In genomic region chr11:95324826-95325225, GRCh38 we compare ENCODE assay signal across 29 cellular contexts.
"Had no signal": no experiment of that assay in that cellular context is flagged by ENCODE, and none has a peak within 500 bp of the region (broad histone marks: within the 10 kb centered on the region; RNA-seq: fewer than 3 reads in every experiment).

No MANE protein-coding gene starts in this region.

- H3K4me3 ChIP-seq: ascending aorta, ovary, right lobe of liver, stomach, thyroid gland, upper lobe of right lung had no signal

- H3K4me1 Mint-ChIP-seq: immature natural killer cell had no signal

- DNase-seq: activated CD4-positive, alpha-beta T cell treated with anti-CD3 and anti-CD28 coated beads for 48 hours; activated CD4-positive, alpha-beta T cell treated with anti-CD3 and anti-CD28 coated beads, Interleukin-2, amount 50 U/mL, for 48 hours; activated naive CD4-positive, alpha-beta T cell treated with anti-CD3 and anti-CD28 coated beads for 36 hours; activated naive CD8-positive, alpha-beta T cell treated with anti-CD3 and anti-CD28 coated beads, Interleukin-2, amount 10 ng/mL, durations not matched to agents 7 days and 5 days; activated T-cell treated with anti-CD3 and anti-CD28 coated beads for 4 hours; activated T-cell treated with anti-CD3 and anti-CD28 coated beads, Interleukin-2, amount 50 U/mL, for 72 hours; brain microvascular endothelial cell; cortex of kidney; head of caudate nucleus; hypothalamus; immature natural killer cell; kidney; left colon; mammary epithelial cell; nephron progenitor cell; ovary; right lobe of liver; stimulated activated CD4-positive, alpha-beta T cell treated with anti-CD3 and anti-CD28 coated beads, Interleukin-2, amount 100 ng/mL, for 48 hours; stomach; T-helper 9 cell; thyroid gland; upper lobe of right lung had no signal

- ATAC-seq: activated CD4-positive, CD25-positive, alpha-beta regulatory T cell treated with anti-CD3 and anti-CD28 coated beads, Interleukin-2, amount 50 U/mL, for 24 hours; activated T-cell treated with anti-CD3 and anti-CD28 coated beads, Interleukin-2, amount 50 U/mL, for 72 hours; left colon; right lobe of liver; upper lobe of right lung had no signal

- H3K27ac Mint-ChIP-seq: activated naive CD4-positive, alpha-beta T cell treated with anti-CD3 and anti-CD28 coated beads for 36 hours; activated naive CD8-positive, alpha-beta T cell treated with anti-CD3 and anti-CD28 coated beads, Interleukin-2, amount 10 ng/mL, durations not matched to agents 7 days and 5 days; activated T-cell treated with anti-CD3 and anti-CD28 coated beads, Interleukin-2, amount 50 U/mL, for 72 hours; immature natural killer cell; progenitor cell of endocrine pancreas; T-helper 1 cell treated with Interleukin-12 subunit alpha and Interleukin-12 subunit beta and Interleukin-4 antibody, amounts not matched to agents 30 μg/mL and 1 μg/mL, for 36 hours had no signal

- H3K4me1 ChIP-seq: ascending aorta, right lobe of liver, stomach, upper lobe of right lung had no signal

- H3K4me3 Mint-ChIP-seq: activated naive CD4-positive, alpha-beta T cell treated with anti-CD3 and anti-CD28 coated beads for 36 hours; activated naive CD8-positive, alpha-beta T cell treated with anti-CD3 and anti-CD28 coated beads, Interleukin-2, amount 10 ng/mL, durations not matched to agents 7 days and 5 days; activated T-cell treated with anti-CD3 and anti-CD28 coated beads, Interleukin-2, amount 50 U/mL, for 72 hours; immature natural killer cell; nephron progenitor cell; T-helper 1 cell treated with Interleukin-12 subunit alpha and Interleukin-12 subunit beta and Interleukin-4 antibody, amounts not matched to agents 30 μg/mL and 1 μg/mL, for 36 hours had no signal

- FAIRE-seq: endothelial cell of umbilical vein had no signal

- H3K36me3 ChIP-seq: ascending aorta, brain microvascular endothelial cell, neutrophil, ovary, right lobe of liver, stomach, thyroid gland, upper lobe of right lung had no signal

- H3K27me3 Mint-ChIP-seq: progenitor cell of endocrine pancreas had no signal

- H3K27ac ChIP-seq: ascending aorta, brain microvascular endothelial cell, neutrophil, ovary, right lobe of liver, stomach, thyroid gland, upper lobe of right lung, VCaP had no signal

- H3K9me3 Mint-ChIP-seq: activated naive CD4-positive, alpha-beta T cell treated with anti-CD3 and anti-CD28 coated beads for 36 hours; activated T-cell treated with anti-CD3 and anti-CD28 coated beads, Interleukin-2, amount 50 U/mL, for 72 hours; immature natural killer cell; T-helper 1 cell treated with Interleukin-12 subunit alpha and Interleukin-12 subunit beta and Interleukin-4 antibody, amounts not matched to agents 30 μg/mL and 1 μg/mL, for 36 hours had no signal

- H3K9me3 ChIP-seq: ascending aorta, neutrophil, ovary, right lobe of liver, stomach, thyroid gland, upper lobe of right lung had no signal

- H3K27me3 ChIP-seq: ascending aorta, brain microvascular endothelial cell, neutrophil, ovary, right lobe of liver, stomach, thyroid gland, upper lobe of right lung had no signal

- H3K36me3 Mint-ChIP-seq: activated naive CD8-positive, alpha-beta T cell treated with anti-CD3 and anti-CD28 coated beads, Interleukin-2, amount 10 ng/mL, durations not matched to agents 7 days and 5 days; immature natural killer cell had no signal
